In the genomic region with DNA sequence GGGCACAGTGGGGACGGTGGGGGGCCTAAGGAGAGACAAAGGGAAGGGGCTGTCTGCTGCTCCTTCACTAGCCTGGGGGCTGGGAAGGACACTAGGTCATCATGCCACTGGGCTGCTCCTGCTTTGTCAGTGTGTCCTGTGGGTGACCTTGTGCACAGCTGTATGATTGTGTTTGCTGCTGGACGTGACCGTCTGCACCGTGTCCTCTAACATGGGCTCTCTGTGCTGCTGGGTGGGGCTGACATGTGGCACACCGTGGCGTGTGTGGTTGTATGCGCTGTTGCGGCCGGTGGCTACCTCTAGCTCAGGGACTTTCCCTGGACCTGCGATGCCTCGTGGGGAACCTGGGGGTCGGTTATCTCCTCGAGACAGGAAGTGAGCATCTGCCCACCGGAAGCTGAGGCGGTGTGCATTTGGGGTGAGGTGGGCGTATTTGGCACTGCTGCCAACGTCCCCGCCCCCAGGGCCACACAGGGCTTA, we compare ENCODE assay signal across 8 cellular contexts. TPM values are rescaled to one million over a fixed set of nuclear protein-coding genes. Genes with fewer than 3 reads are reported as not detected.
DNase-seq lines count a peak whose midpoint lies in the region; ATAC-seq and TF ChIP-seq lines count a peak whose summit lies in the region.

No MANE protein-coding gene starts in this region.

- H3K9me3 ChIP-seq in BE2C (peaks cover 7% of the 10 kb centered on the region; the same call in 1 of the 2 replicates), uterus (no peaks in the 10 kb centered on the region)

- no peaks in the 10 kb centered on the region for H3K36me3 ChIP-seq in BE2C
- H3K36me3 ChIP-seq in uterus, result no peaks in the 10 kb centered on the region

- H3K27me3 ChIP-seq in BE2C (peaks cover 24% of the 10 kb centered on the region), uterus (no peaks in the 10 kb centered on the region)

- DNase-seq in GM12865 (ENCODE audit: low read depth), result peak; percentile 88
- peak; percentile 60 for DNase-seq in activated CD4-positive, alpha-beta T cell treated with anti-CD3 and anti-CD28 coated beads for 48 hours
- peak; percentile 67 for DNase-seq in germinal center (ENCODE audit: low spot score)
- peak; percentile 70 to 78 for DNase-seq in stimulated activated CD8-positive, alpha-beta memory T cell treated with anti-CD3 and anti-CD28 coated beads, Interleukin-7, amount 100 ng/mL, for 48 hours (ENCODE audit: extremely low read depth in 1 of 2, low read depth in 1 of 2)
- no peak for DNase-seq in BE2C
- DNase-seq in AG08395 (ENCODE audit: low spot score), result no peak
- no peak for DNase-seq in uterus

- TF ChIP-seq CTCF in GM12865 (IDR thresholded peaks at IDR 0.05; ENCODE audit: insufficient read depth, low read depth, low read length, missing control alignments) (no peak), BE2C (IDR thresholded peaks at IDR 0.05; ENCODE audit: low read depth, low read length) (no peak), uterus (IDR thresholded peaks at IDR 0.05) (no peak)

- peak; percentile 23 for ATAC-seq in HG02973 (IDR thresholded peaks at IDR 0.05; ENCODE audit: unreplicated experiment)

- no peak overlapping the region for H3K27ac ChIP-seq in uterus

- H3K4me1 ChIP-seq in BE2C, result peaks cover 4% of the 10 kb centered on the region
- H3K4me1 ChIP-seq in uterus, result peaks cover 0 to 13% of the 10 kb centered on the region in 2 donors

- intact Hi-C loops in uterus (cut with DNase I; ENCODE audit: low total_unique reads), result no loop called here

- no peak for TF ChIP-seq POLR2A in uterus (IDR thresholded peaks at IDR 0.05)

- peak overlapping the region; percentile 85 for H3K4me3 ChIP-seq in GM12865 (ENCODE audit: low read depth, low read length)
- H3K4me3 ChIP-seq in BE2C (ENCODE audit: low read depth, low read length), result no peak overlapping the region
- no peak overlapping the region for H3K4me3 ChIP-seq in uterus

RNA-seq across cellular contexts. Expression of a gene that starts 3.1 kb away (rescaled TPM):
- 9.4 TPM for polyA plus RNA-seq in BE2C (2012; ENCODE audit: insufficient read depth, insufficient read length, low read depth)
- total RNA-seq in uterus, result 1 to 10 TPM in 3 of 4 donors, under 1 TPM in 1; 0.59 to 9.6 (median 1.6) TPM

RNA-seq across cellular contexts. Expression of a gene that starts 14.4 kb away (rescaled TPM):
- 80.6 TPM for polyA plus RNA-seq in BE2C (2012; ENCODE audit: insufficient read depth, insufficient read length, low read depth)
- total RNA-seq in uterus, result 10 to 100 TPM; 29.7 to 52.3 (median 39.9) TPM

RNA-seq across cellular contexts. Expression of a gene that starts 37.2 kb away (rescaled TPM):
- 661 TPM for polyA plus RNA-seq in BE2C (2012; ENCODE audit: insufficient read depth, insufficient read length, low read depth)
- 100 to 1,000 TPM in 3 of 4 donors, 10 to 100 TPM in 1; 83.4 to 180 (median 147) TPM for total RNA-seq in uterus

Comparison
In these comparisons a context has a peak if more than half of its experiments do, and no peak if none do; other contexts are left out.
1. DNase-seq: peak in GM12865 (single experiment), activated CD4-positive, alpha-beta T cell treated with anti-CD3 and anti-CD28 coated beads for 48 hours (single experiment), germinal center (single experiment) and stimulated activated CD8-positive, alpha-beta memory T cell treated with anti-CD3 and anti-CD28 coated beads, Interleukin-7, amount 100 ng/mL, for 48 hours (2 of 2); none in BE2C (single experiment), AG08395 (single experiment) and uterus (0 of 2).